Comparison of ENCODE assay signal across 3 cellular contexts in genomic region chr17:60218774-60219173, GRCh38.
DNase-seq lines count a peak whose midpoint lies in the region; ATAC-seq, FAIRE-seq and TF ChIP-seq lines count a peak whose summit lies in the region.
"Not testable (repeated sequence)": the region's sequence is repeated elsewhere in the genome, so short reads cannot be mapped to it uniquely, and the experiment has no call there.

No MANE protein-coding gene starts in this region.

- not testable (repeated sequence) for H3K18ac ChIP-seq in IMR-90 (ENCODE audit: low read depth, low read length)

- H2BK15ac ChIP-seq in IMR-90 (ENCODE audit: low read depth, low read length), result not testable (repeated sequence)

- H2BK120ac ChIP-seq in IMR-90 (ENCODE audit: low read depth, low read length), result not testable (repeated sequence)

- dilution Hi-C loops in IMR-90 (cut with HindIII; ENCODE audit: low sequenced_read_pairs, unreplicated experiment), result not testable (repeated sequence)

- no CpG with 5 or more reads among the region's 2 CpGs for WGBS in IMR-90 (ENCODE audit: extremely low coverage in 2 of 2, insufficient read length in 1 of 2), 2 experiments
- 96% methylated on average over 2 of the region's 2 CpGs for WGBS in GM12878 (ENCODE audit: insufficient coverage, insufficient replicate concordance, low lambda C conversion rate, missing lambda C conversion rate)

- H3K4me3 ChIP-seq in IMR-90 (ENCODE audit: insufficient read depth, low read depth, low read length); PC-9; GM12878: not testable (repeated sequence)

- SMC1A ChIA-PET in GM12878 (lab: Charles Lee; ENCODE audit: uncharacterized antibody, unreplicated experiment), result not testable (repeated sequence)

- not testable (repeated sequence) for H2BK5ac ChIP-seq in IMR-90 (ENCODE audit: low read depth, low read length, poor library complexity, severe bottlenecking)

- H3K27me3 ChIP-seq in IMR-90 (ENCODE audit: control insufficient read depth, insufficient read depth, low read length); PC-9 (ENCODE audit: insufficient read depth, low read depth); GM12878 (replicated peaks in 1 of 2; ENCODE audit: control insufficient read depth in 2 of 2, insufficient read depth in 2 of 2, low read length in 1 of 2): not testable (repeated sequence)

- CTCF ChIA-PET in IMR-90 (lab: Yijun Ruan, JAX); PC-9 (lab: Charles Lee): not testable (repeated sequence)
- CTCF ChIA-PET in GM12878 (lab: Yijun Ruan, JAX), result interaction anchor here (0.6 kb wide), 1 partner anchor 156 kb away, joined by 3 read pairs; no protein-coding TSS in a partner anchor

- H3K14ac ChIP-seq in IMR-90 (replicated peaks; ENCODE audit: low read depth, low read length), result not testable (repeated sequence)

- H2BK20ac ChIP-seq in IMR-90 (ENCODE audit: low read depth, low read length), result not testable (repeated sequence)

- not testable (repeated sequence) for H3K23ac ChIP-seq in IMR-90 (ENCODE audit: low read depth, low read length)

- H3K4ac ChIP-seq in IMR-90 (ENCODE audit: low read depth, low read length), result not testable (repeated sequence)

- H3K4me2 ChIP-seq in IMR-90 (ENCODE audit: low read depth, low read length); PC-9; GM12878 (ENCODE audit: control insufficient read depth, insufficient read depth): not testable (repeated sequence)

- not testable (repeated sequence) for TF ChIP-seq RAD21 in IMR-90 (IDR thresholded peaks at IDR 0.05; ENCODE audit: low read length); GM12878 (IDR thresholded peaks at IDR 0.05; ENCODE audit: insufficient read depth, low read depth, low read length)

- TSS peak; percentile 48 for BruUV-seq in IMR-90 (replicated peaks; lab: Mats Ljungman, UMichigan)
- TSS peak; percentile 13 for BruUV-seq in PC-9 (replicated peaks; lab: Mats Ljungman, UMichigan)
- TSS peak; percentile 13 for BruUV-seq in GM12878 (replicated peaks; lab: Mats Ljungman, UMichigan)

- RAD21 ChIA-PET in GM12878 (lab: Charles Lee; ENCODE audit: unreplicated experiment), result not testable (repeated sequence)

- not testable (repeated sequence) for H4K8ac ChIP-seq in IMR-90 (ENCODE audit: low read depth in 2 of 2, low read length in 2 of 2)

- DNase-seq in IMR-90; PC-9; GM12878 (ENCODE audit: low read depth, low spot score): not testable (repeated sequence)

- FAIRE-seq in GM12878 (lab: Jason Lieb, UNC), result not testable (repeated sequence)

- H3K79me2 ChIP-seq in PC-9 (ENCODE audit: low read depth); GM12878 (ENCODE audit: control insufficient read depth, insufficient read depth, low read length): not testable (repeated sequence)

- H2AFZ ChIP-seq in IMR-90 (replicated peaks; ENCODE audit: low read length, poor library complexity); PC-9; GM12878 (ENCODE audit: control insufficient read depth, low read depth, low read length): not testable (repeated sequence)

- not testable (repeated sequence) for TF ChIP-seq CTCF in IMR-90 (conservative IDR thresholded peaks at IDR 0.05; ENCODE audit: low read depth, low read length); PC-9 (conservative IDR thresholded peaks at IDR 0.05); GM12878 (IDR thresholded peaks at IDR 0.05 in 2 of 3, conservative IDR thresholded peaks at IDR 0.05 in 1 of 3; ENCODE audit: control insufficient read depth in 2 of 3, extremely low read depth in 1 of 3, insufficient read depth in 1 of 3, low read depth in 3 of 3, low read length in 3 of 3)

- not testable (repeated sequence) for H4K91ac ChIP-seq in IMR-90 (ENCODE audit: insufficient read depth, low read depth, low read length)

- not testable (repeated sequence) for H2AK5ac ChIP-seq in IMR-90 (ENCODE audit: low read depth, low read length)

- in situ Hi-C loops in IMR-90 (cut with MboI; ENCODE audit: low sequenced_read_pairs); GM12878 (cut with MboI): not testable (repeated sequence)

- not testable (repeated sequence) for H3K9me3 ChIP-seq in IMR-90 (ENCODE audit: control insufficient read depth, insufficient read depth, low read length); PC-9 (ENCODE audit: insufficient read depth, low read depth); GM12878 (replicated peaks; ENCODE audit: control insufficient read depth, insufficient read depth, low read length)

- POLR2A ChIA-PET in IMR-90 (lab: Charles Lee; ENCODE audit: unreplicated experiment); PC-9 (lab: Charles Lee; ENCODE audit: unreplicated experiment); GM12878 (lab: Charles Lee): not testable (repeated sequence)

- H3K36me3 ChIP-seq in IMR-90 (ENCODE audit: control insufficient read depth, insufficient read depth, low read length) (peaks cover 24% of the 10 kb centered on the region), PC-9 (ENCODE audit: low read depth) (peaks cover 10% of the 10 kb centered on the region; the same call in 1 of the 2 replicates), GM12878 (ENCODE audit: control insufficient read depth in 2 of 2, insufficient read depth in 2 of 2, low read length in 1 of 2) (peaks cover 0 to 14% of the 10 kb centered on the region in 2 experiments; a peak in 3 of 4 replicates)

- H2AK9ac ChIP-seq in IMR-90 (replicated peaks; ENCODE audit: low read depth, low read length, poor library complexity), result not testable (repeated sequence)

- not testable (repeated sequence) for H4K20me1 ChIP-seq in IMR-90 (ENCODE audit: insufficient read depth, low read length); PC-9 (ENCODE audit: insufficient read depth); GM12878 (ENCODE audit: control insufficient read depth, insufficient read depth)

- H3F3A ChIP-seq in PC-9 (ENCODE audit: insufficient read depth, low read depth), result not testable (repeated sequence)

- not testable (repeated sequence) for H3K56ac ChIP-seq in IMR-90 (ENCODE audit: extremely low read depth, insufficient read depth, low read length)

- intact Hi-C loops in IMR-90 (cut with micrococcal nuclease); PC-9 (cut with micrococcal nuclease; ENCODE audit: unreplicated experiment); GM12878 (cut with micrococcal nuclease; ENCODE audit: unreplicated experiment): not testable (repeated sequence)

- not testable (repeated sequence) for TF ChIP-seq POLR2A in IMR-90 (IDR thresholded peaks at IDR 0.05; ENCODE audit: low read depth, low read length); GM12878 (IDR thresholded peaks at IDR 0.05; ENCODE audit: low read depth, low read length)

- not testable (repeated sequence) for H3K4me1 ChIP-seq in IMR-90 (ENCODE audit: control insufficient read depth, insufficient read depth, low read length); PC-9 (replicated peaks; ENCODE audit: insufficient read depth); GM12878 (ENCODE audit: control insufficient read depth, insufficient read depth, low read length)

- not testable (repeated sequence) for H3K79me1 ChIP-seq in IMR-90 (ENCODE audit: low read depth in 1 of 2, low read length in 2 of 2)

- not testable (repeated sequence) for ATAC-seq in IMR-90 (ENCODE audit: low read depth); GM12878

- not testable (repeated sequence) for H3K9me2 ChIP-seq in PC-9 (ENCODE audit: insufficient read depth)

- not testable (repeated sequence) for TF ChIP-seq EP300 in GM12878 (IDR thresholded peaks at IDR 0.05; ENCODE audit: borderline replicate concordance in 1 of 2, control insufficient read depth in 1 of 2, low read depth in 2 of 2, low read length in 2 of 2)

- not testable (repeated sequence) for H4K5ac ChIP-seq in IMR-90 (ENCODE audit: low read depth, low read length)

- H3K9me1 ChIP-seq in IMR-90 (ENCODE audit: insufficient read depth, low read length), result not testable (repeated sequence)

- H3K9ac ChIP-seq in IMR-90 (ENCODE audit: low read depth, low read length); GM12878 (ENCODE audit: control insufficient read depth, insufficient read depth, low read length): not testable (repeated sequence)

- not testable (repeated sequence) for H3K27ac ChIP-seq in IMR-90 (ENCODE audit: insufficient read depth, low read length); PC-9; GM12878 (ENCODE audit: control insufficient read depth, insufficient read depth)

TF ChIP-seq in GM12878, 131 proteins besides CTCF, POLR2A, EP300 and RAD21:
- TF ChIP-seq NFXL1 (IDR thresholded peaks at IDR 0.05; ENCODE audit: borderline replicate concordance), result peak; percentile 62; the same call in 1 of the 2 replicates
